ENCODE assay signal across 24 cellular contexts in genomic region chr5:98880598-98880997, GRCh38. TPM values are rescaled to one million over a fixed set of nuclear protein-coding genes. Genes with fewer than 3 reads are reported as not detected.
A peak's percentile ranks its signal among the peaks of the same experiment; 100 is the strongest.
DNase-seq lines count a peak whose midpoint lies in the region; ATAC-seq lines count a peak whose summit lies in the region.
"Had no signal": no experiment of that assay in that cellular context is flagged by ENCODE, and none has a peak within 500 bp of the region (broad histone marks: within the 10 kb centered on the region; RNA-seq: fewer than 3 reads in every experiment).

No MANE protein-coding gene starts in this region.

- H3K9me3 ChIP-seq in CD4-positive, CD25-positive, alpha-beta regulatory T cell (ENCODE audit: control insufficient read depth in 2 of 2, low read length in 2 of 2) = no peaks in the 10 kb centered on the region
- H3K9me3 ChIP-seq: gastrocnemius medialis had no signal

- H3K4me3 ChIP-seq in CD4-positive, CD25-positive, alpha-beta regulatory T cell (ENCODE audit: low read depth, low read length) = no peak overlapping the region
- H3K4me3 ChIP-seq: gastrocnemius medialis, SK-N-MC had no signal

- no peak overlapping the region for H3K4me3 Mint-ChIP-seq in CD4-positive, CD25-positive, alpha-beta regulatory T cell
- H3K4me3 Mint-ChIP-seq in immature natural killer cell = no peak overlapping the region
- H3K4me3 Mint-ChIP-seq: activated CD8-positive, alpha-beta T cell treated with anti-CD3 and anti-CD28 coated beads, Interleukin-2, amount 10 ng/mL, durations not matched to agents 7 days and 5 days; B cell; mesothelial cell of epicardium; nephron; T-helper 1 cell treated with Interleukin-12 subunit alpha and Interleukin-12 subunit beta and Interleukin-4 antibody, amounts not matched to agents 30 μg/mL and 1 μg/mL, for 36 hours had no signal

- peaks cover 93% of the 10 kb centered on the region for H3K36me3 ChIP-seq in CD4-positive, CD25-positive, alpha-beta regulatory T cell (ENCODE audit: control insufficient read depth, insufficient read depth, low read length)

- no peaks in the 10 kb centered on the region for H3K9me3 Mint-ChIP-seq in CD4-positive, CD25-positive, alpha-beta regulatory T cell
- no peaks in the 10 kb centered on the region for H3K9me3 Mint-ChIP-seq in immature natural killer cell
- H3K9me3 Mint-ChIP-seq: mesothelial cell of epicardium; nephron; T-helper 1 cell treated with Interleukin-12 subunit alpha and Interleukin-12 subunit beta and Interleukin-4 antibody, amounts not matched to agents 30 μg/mL and 1 μg/mL, for 36 hours had no signal

- H3K4me1 Mint-ChIP-seq in CD4-positive, CD25-positive, alpha-beta regulatory T cell = peaks cover 11 to 26% (median 21%) of the 10 kb centered on the region in 4 donors
- H3K4me1 Mint-ChIP-seq in immature natural killer cell = peaks cover 2 to 16% of the 10 kb centered on the region in 2 donors
- H3K4me1 Mint-ChIP-seq: B cell, mesothelial cell of epicardium, nephron had no signal

- H3K36me3 Mint-ChIP-seq in CD4-positive, CD25-positive, alpha-beta regulatory T cell = peaks cover 57% of the 10 kb centered on the region
- peaks cover 8 to 62% (median 36%) of the 10 kb centered on the region in 3 donors for H3K36me3 Mint-ChIP-seq in immature natural killer cell

- no peaks in the 10 kb centered on the region for H3K4me1 ChIP-seq in CD4-positive, CD25-positive, alpha-beta regulatory T cell (ENCODE audit: control insufficient read depth, insufficient read depth, low read length, poor library complexity, severe bottlenecking)
- H3K4me1 ChIP-seq: gastrocnemius medialis had no signal

- no peak for DNase-seq in CD4-positive, CD25-positive, alpha-beta regulatory T cell
- DNase-seq in HT-29 (ENCODE audit: low spot score) = peak; percentile 5
- peak; percentile 7 for DNase-seq in amniotic epithelial cell (ENCODE audit: low read depth)
- DNase-seq in immature natural killer cell = no peak
- no peak for DNase-seq in NCI-H524 (lab: John Stamatoyannopoulos, UW)
- DNase-seq in HUDEP-2 (lab: John Stamatoyannopoulos, UW; ENCODE audit: unreplicated experiment in 76 of 76) = no peak
- DNase-seq in NCI-H2081 (lab: John Stamatoyannopoulos, UW) = no peak
- DNase-seq: activated CD4-positive, alpha-beta T cell treated with anti-CD3 and anti-CD28 coated beads for 1 hour; activated CD8-positive, alpha-beta T cell treated with anti-CD3 and anti-CD28 coated beads, Interleukin-2, amount 10 ng/mL, durations not matched to agents 7 days and 5 days; activated gamma-delta T cell treated with Interleukin-2 at 50 U/mL for 16 hours; anterior cingulate cortex; caudate nucleus; cortex of kidney; gastrocnemius medialis; hypothalamus; NCI-H187; NCI-H526 treated with DMSO at 0.1 percent for 48 hours; right cardiac atrium had no signal

- H3K27me3 ChIP-seq in CD4-positive, CD25-positive, alpha-beta regulatory T cell (ENCODE audit: control insufficient read depth, insufficient read depth, low read length) = no peaks in the 10 kb centered on the region
- H3K27me3 ChIP-seq: gastrocnemius medialis had no signal

- H3K27me3 Mint-ChIP-seq in CD4-positive, CD25-positive, alpha-beta regulatory T cell = no peaks in the 10 kb centered on the region
- H3K27me3 Mint-ChIP-seq in immature natural killer cell (ENCODE audit: low read depth in 3 of 3) = peaks cover 0 to 5% (median 0%) of the 10 kb centered on the region in 3 donors
- H3K27me3 Mint-ChIP-seq: B cell had no signal

- peak overlapping the region in 2 of 3 donors; percentile 72 to 78 for H3K27ac Mint-ChIP-seq in CD4-positive, CD25-positive, alpha-beta regulatory T cell
- peak overlapping the region in 4 of 6 donors; percentile 24 to 66 (median 48) for H3K27ac Mint-ChIP-seq in immature natural killer cell
- H3K27ac Mint-ChIP-seq: activated CD8-positive, alpha-beta T cell treated with anti-CD3 and anti-CD28 coated beads, Interleukin-2, amount 10 ng/mL, durations not matched to agents 7 days and 5 days; B cell; mesothelial cell of epicardium; nephron; T-helper 1 cell treated with Interleukin-12 subunit alpha and Interleukin-12 subunit beta and Interleukin-4 antibody, amounts not matched to agents 30 μg/mL and 1 μg/mL, for 36 hours had no signal

- no peak for ATAC-seq in CD4-positive, CD25-positive, alpha-beta regulatory T cell (ENCODE audit: low read depth in 2 of 2)
- no peak for ATAC-seq in HG02678 (IDR thresholded peaks at IDR 0.05; ENCODE audit: unreplicated experiment)
- ATAC-seq: activated CD8-positive, alpha-beta T cell treated with anti-CD3 and anti-CD28 coated beads, Interleukin-2, amount 10 ng/mL, durations not matched to agents 7 days and 5 days; gastrocnemius medialis; right cardiac atrium had no signal

- H3K27ac ChIP-seq in CD4-positive, CD25-positive, alpha-beta regulatory T cell (ENCODE audit: insufficient read depth, low read length, poor library complexity, severe bottlenecking) = no peak overlapping the region
- H3K27ac ChIP-seq: gastrocnemius medialis, SK-N-MC had no signal

RNA-seq across cellular contexts. Expression of gene CHD1, which starts 48.2 kb away (rescaled TPM):
- total RNA-seq in CD4-positive, CD25-positive, alpha-beta regulatory T cell = 172 TPM
- polyA plus RNA-seq in CD4-positive, CD25-positive, alpha-beta regulatory T cell = 10 to 100 TPM in 1 of 4 donors, 1 to 10 TPM in 3; 7.8 to 12.3 (median 8.6) TPM
- total RNA-seq in HT-29 (2014; rRNA removed; shearing (Covaris generic)) = 18.9 and 21.6 TPM in 2 replicates
- 10 to 100 TPM in 1 of 3 donors, 1 to 10 TPM in 2; 5.0 to 10.4 (median 5.5) TPM for polyA plus RNA-seq in immature natural killer cell

Comparison
In these comparisons a context has a peak if more than half of its experiments do, and no peak if none do; other contexts are left out.
1. DNase-seq: peak in HT-29 (single experiment) and amniotic epithelial cell (single experiment); none in CD4-positive, CD25-positive, alpha-beta regulatory T cell (0 of 3), immature natural killer cell (0 of 3), NCI-H524 (0 of 2), HUDEP-2 (0 of 76) and NCI-H2081 (0 of 2).